ENCODE assay signal across 2 cellular contexts in the genomic region with DNA sequence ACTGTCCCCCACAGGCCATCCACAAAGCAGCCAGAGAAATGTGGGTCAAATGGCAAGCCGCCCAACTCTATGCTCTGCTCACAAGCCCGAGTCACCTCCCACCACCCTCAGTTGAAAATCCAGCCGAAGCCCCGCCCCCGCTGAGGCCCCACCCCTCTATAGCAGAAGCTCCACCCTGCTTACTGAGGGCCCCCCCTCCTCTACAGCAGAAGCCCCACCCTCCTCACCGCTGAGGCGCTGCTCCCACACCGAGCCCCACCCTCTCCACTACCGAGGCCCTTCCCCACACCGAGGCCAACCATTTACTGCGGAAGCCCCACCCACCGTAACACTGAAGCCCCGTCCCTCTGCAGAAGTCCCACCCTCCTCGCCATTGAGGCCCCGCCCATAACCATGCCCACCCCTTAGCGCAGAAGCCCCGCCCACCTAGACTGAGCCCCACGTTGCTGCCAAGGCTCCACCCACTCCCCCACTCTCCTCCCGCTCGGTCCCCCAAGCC.
TF ChIP-seq lines count a peak whose summit lies in the region.

No MANE protein-coding gene starts in this region.

TF ChIP-seq in HCT116, 20 proteins besides CTCF, POLR2A, EP300 and RAD21:
- TF ChIP-seq REST (IDR thresholded peaks at IDR 0.05; ENCODE audit: low read depth): no peak
- no peak for TF ChIP-seq EGR1 (IDR thresholded peaks at IDR 0.05; ENCODE audit: low read depth)
- no peak for TF ChIP-seq ZFX (IDR thresholded peaks at IDR 0.05)
- TF ChIP-seq YY1 (IDR thresholded peaks at IDR 0.05; ENCODE audit: extremely low read depth, insufficient replicate concordance, low read depth, low read length): no peak
- no peak for TF ChIP-seq JUND (IDR thresholded peaks at IDR 0.05)
- no peak for TF ChIP-seq CBX3 (IDR thresholded peaks at IDR 0.05; ENCODE audit: low read depth)
- no peak for TF ChIP-seq ZBTB33 (IDR thresholded peaks at IDR 0.05; ENCODE audit: extremely low read depth, insufficient replicate concordance, low read length)

TF ChIP-seq in HepG2, 621 proteins besides CTCF, POLR2A, EP300 and RAD21:
- TF ChIP-seq TARDBP (CRISPR knock-in tag; IDR thresholded peaks at IDR 0.05) (no peak), ZBTB33 (CRISPR knock-in tag; IDR thresholded peaks at IDR 0.05) (peak; percentile 79), ZNF589 (CRISPR knock-in tag; conservative IDR thresholded peaks at IDR 0.05) (no peak), ZNF232 (CRISPR knock-in tag; IDR thresholded peaks at IDR 0.05; ENCODE audit: borderline replicate concordance) (no peak), FOXA1 (IDR thresholded peaks at IDR 0.05) (no peak), FOXA1 (CRISPR knock-in tag; IDR thresholded peaks at IDR 0.05) (no peak)
- TF ChIP-seq, protein P1, sequence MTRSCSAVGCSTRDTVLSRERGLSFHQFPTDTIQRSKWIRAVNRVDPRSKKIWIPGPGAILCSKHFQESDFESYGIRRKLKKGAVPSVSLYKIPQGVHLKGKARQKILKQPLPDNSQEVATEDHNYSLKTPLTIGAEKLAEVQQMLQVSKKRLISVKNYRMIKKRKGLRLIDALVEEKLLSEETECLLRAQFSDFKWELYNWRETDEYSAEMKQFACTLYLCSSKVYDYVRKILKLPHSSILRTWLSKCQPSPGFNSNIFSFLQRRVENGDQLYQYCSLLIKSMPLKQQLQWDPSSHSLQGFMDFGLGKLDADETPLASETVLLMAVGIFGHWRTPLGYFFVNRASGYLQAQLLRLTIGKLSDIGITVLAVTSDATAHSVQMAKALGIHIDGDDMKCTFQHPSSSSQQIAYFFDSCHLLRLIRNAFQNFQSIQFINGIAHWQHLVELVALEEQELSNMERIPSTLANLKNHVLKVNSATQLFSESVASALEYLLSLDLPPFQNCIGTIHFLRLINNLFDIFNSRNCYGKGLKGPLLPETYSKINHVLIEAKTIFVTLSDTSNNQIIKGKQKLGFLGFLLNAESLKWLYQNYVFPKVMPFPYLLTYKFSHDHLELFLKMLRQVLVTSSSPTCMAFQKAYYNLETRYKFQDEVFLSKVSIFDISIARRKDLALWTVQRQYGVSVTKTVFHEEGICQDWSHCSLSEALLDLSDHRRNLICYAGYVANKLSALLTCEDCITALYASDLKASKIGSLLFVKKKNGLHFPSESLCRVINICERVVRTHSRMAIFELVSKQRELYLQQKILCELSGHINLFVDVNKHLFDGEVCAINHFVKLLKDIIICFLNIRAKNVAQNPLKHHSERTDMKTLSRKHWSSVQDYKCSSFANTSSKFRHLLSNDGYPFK (CRISPR knock-in tag; IDR thresholded peaks at IDR 0.05; ENCODE audit: borderline replicate concordance): no peak
